ENCODE assay signal across 1 cellular context in genomic region chr7:22610258-22610657, GRCh38.
TF ChIP-seq lines count a peak whose summit lies in the region.

No MANE protein-coding gene starts in this region.

TF ChIP-seq in SK-N-SH, 30 proteins besides CTCF, POLR2A, EP300 and RAD21 (continued from another document):
- no peak for TF ChIP-seq USF2 (IDR thresholded peaks at IDR 0.05; ENCODE audit: borderline replicate concordance, low read depth, low read length)
- no peak for TF ChIP-seq REST (IDR thresholded peaks at IDR 0.05; ENCODE audit: low read depth, low read length)
- TF ChIP-seq GATA2 (CRISPR knock-in tag; IDR thresholded peaks at IDR 0.05): no peak
- no peak for TF ChIP-seq NFIC (IDR thresholded peaks at IDR 0.05; ENCODE audit: borderline replicate concordance)
- no peak for TF ChIP-seq PBX3 (IDR thresholded peaks at IDR 0.05)
- no peak for TF ChIP-seq FOXJ3 (CRISPR knock-in tag; IDR thresholded peaks at IDR 0.05)
- TF ChIP-seq EZH2phosphoT487 (IDR thresholded peaks at IDR 0.05; ENCODE audit: borderline replicate concordance, low read depth): no peak
- no peak for TF ChIP-seq GABPA (IDR thresholded peaks at IDR 0.05; ENCODE audit: low read depth)
